ENCODE assay signal across 1 cellular context in genomic region chr4:94690851-94691254, GRCh38.
TF ChIP-seq lines count a peak whose summit lies in the region.

No MANE protein-coding gene starts in this region.

TF ChIP-seq in K562, 482 proteins besides CTCF, POLR2A, EP300 and RAD21 (continued from another document):
- TF ChIP-seq ZBTB26 (CRISPR knock-in tag; IDR thresholded peaks at IDR 0.05) = no peak
- peak; percentile 53 for TF ChIP-seq FOSL1 (tag; conservative IDR thresholded peaks at IDR 0.05)
- no peak for TF ChIP-seq ZNF197 (CRISPR knock-in tag; IDR thresholded peaks at IDR 0.05; ENCODE audit: low read depth)
- TF ChIP-seq POLR2AphosphoS5 (IDR thresholded peaks at IDR 0.05; ENCODE audit: control insufficient read depth, insufficient read depth, low read depth, low read length) = no peak
